In the genomic region with DNA sequence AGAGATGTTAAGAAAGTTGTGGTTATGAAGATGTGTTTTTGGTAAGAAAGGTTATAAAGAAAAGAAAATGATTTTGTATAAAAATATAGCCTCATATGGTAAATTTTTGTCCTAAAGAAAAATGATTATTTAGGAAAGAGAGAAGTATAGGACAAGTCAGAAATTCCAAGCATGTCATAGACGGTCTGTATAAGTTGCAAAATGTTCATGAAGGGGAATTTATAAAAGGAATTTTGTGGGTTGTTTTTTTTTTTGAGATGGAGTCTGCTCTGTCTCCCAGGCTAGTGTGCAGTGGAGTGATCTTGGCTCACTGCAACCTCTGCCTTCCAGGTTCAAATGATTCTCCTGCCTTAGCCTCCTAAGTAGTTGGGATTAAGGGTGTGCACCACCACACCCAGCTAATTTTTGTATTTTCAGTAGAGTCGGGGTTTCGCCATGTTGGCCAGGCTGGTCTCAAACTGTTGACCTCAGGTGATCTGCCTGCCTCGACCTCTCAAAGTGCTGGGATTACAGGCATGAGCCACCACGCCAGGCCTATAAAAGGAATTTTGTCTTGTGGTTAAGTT, we compare ENCODE assay signal across 8 cellular contexts. TPM values are rescaled to one million over a fixed set of nuclear protein-coding genes. Genes with fewer than 3 reads are reported as not detected.
"Had no signal": no experiment of that assay in that cellular context is flagged by ENCODE, and none has a peak within 500 bp of the region (broad histone marks: within the 10 kb centered on the region; RNA-seq: fewer than 3 reads in every experiment).

No MANE protein-coding gene starts in this region.

RNA-seq across cellular contexts. Expression of gene APOBEC3A, which starts 53.3 kb away (rescaled TPM):
- total RNA-seq: fibroblast of lung, fibroblast of villous mesenchyme, mesothelial cell of epicardium, mucosa of gallbladder, myocyte, neural crest cell, occipital lobe, progenitor cell of endocrine pancreas had no signal
- polyA plus RNA-seq: fibroblast of lung had no signal
